ENCODE assay signal across 4 cellular contexts in genomic region chr17:19100811-19101419, GRCh38. TPM values are rescaled to one million over a fixed set of nuclear protein-coding genes. Genes with fewer than 3 reads are reported as not detected.
"Had no signal": no experiment of that assay in that cellular context is flagged by ENCODE, and none has a peak within 500 bp of the region (broad histone marks: within the 10 kb centered on the region; RNA-seq: fewer than 3 reads in every experiment).

No MANE protein-coding gene starts in this region.

RNA-seq across cellular contexts. Expression of gene GRAPL, which starts 26.5 kb away (rescaled TPM):
- total RNA-seq: ascending aorta, bronchial epithelial cell, chondrocyte had no signal
- polyA plus RNA-seq: cardiac muscle cell had no signal

RNA-seq across cellular contexts. Expression of gene GRAP, which starts 54.2 kb away (rescaled TPM):
- total RNA-seq: bronchial epithelial cell had no signal
- polyA plus RNA-seq: cardiac muscle cell had no signal
